1 cellular context compared by ENCODE assay signal in the genomic region with DNA sequence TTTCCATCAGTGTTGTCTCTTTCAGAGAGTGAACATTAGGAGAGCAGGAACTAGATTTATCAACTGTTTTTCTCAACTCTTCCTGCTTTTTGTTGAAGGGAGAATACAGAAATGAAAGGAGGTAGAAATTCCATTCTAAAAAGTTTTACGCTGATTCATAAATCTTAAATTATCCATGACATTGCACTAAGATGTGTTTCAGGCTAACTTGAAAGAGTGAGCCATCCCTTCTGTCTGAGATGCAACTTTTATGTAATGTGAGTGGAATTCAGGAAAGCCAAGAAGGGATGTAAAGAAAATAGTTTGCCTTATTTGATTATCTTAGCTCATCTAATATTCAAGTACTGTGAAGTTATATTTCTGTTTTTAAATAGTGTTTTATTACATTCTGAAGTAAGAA.
TF ChIP-seq lines count a peak whose summit lies in the region.

No MANE protein-coding gene starts in this region.

TF ChIP-seq in SK-N-SH, 30 proteins besides CTCF, POLR2A, EP300 and RAD21 (continued from another document):
- TF ChIP-seq, protein P1, sequence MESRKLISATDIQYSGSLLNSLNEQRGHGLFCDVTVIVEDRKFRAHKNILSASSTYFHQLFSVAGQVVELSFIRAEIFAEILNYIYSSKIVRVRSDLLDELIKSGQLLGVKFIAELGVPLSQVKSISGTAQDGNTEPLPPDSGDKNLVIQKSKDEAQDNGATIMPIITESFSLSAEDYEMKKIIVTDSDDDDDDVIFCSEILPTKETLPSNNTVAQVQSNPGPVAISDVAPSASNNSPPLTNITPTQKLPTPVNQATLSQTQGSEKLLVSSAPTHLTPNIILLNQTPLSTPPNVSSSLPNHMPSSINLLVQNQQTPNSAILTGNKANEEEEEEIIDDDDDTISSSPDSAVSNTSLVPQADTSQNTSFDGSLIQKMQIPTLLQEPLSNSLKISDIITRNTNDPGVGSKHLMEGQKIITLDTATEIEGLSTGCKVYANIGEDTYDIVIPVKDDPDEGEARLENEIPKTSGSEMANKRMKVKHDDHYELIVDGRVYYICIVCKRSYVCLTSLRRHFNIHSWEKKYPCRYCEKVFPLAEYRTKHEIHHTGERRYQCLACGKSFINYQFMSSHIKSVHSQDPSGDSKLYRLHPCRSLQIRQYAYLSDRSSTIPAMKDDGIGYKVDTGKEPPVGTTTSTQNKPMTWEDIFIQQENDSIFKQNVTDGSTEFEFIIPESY (IDR thresholded peaks at IDR 0.05; ENCODE audit: borderline replicate concordance, low read depth): no peak
- TF ChIP-seq SIN3A (IDR thresholded peaks at IDR 0.05; ENCODE audit: borderline replicate concordance, low read depth, low read length) (no peak), GABPA (IDR thresholded peaks at IDR 0.05; ENCODE audit: low read depth) (no peak), NFIC (IDR thresholded peaks at IDR 0.05; ENCODE audit: borderline replicate concordance) (peak; percentile 61), MXI1 (IDR thresholded peaks at IDR 0.05; ENCODE audit: low read depth, low read length) (no peak), TCF12 (IDR thresholded peaks at IDR 0.05) (peak; percentile 59), ELF1 (IDR thresholded peaks at IDR 0.05) (no peak), RFX5 (IDR thresholded peaks at IDR 0.05; ENCODE audit: low read length) (no peak), TAF1 (IDR thresholded peaks at IDR 0.05; ENCODE audit: borderline replicate concordance, low read depth, low read length) (no peak), FOSL2 (IDR thresholded peaks at IDR 0.05; ENCODE audit: borderline replicate concordance, low read depth) (peak; percentile 77), NRF1 (IDR thresholded peaks at IDR 0.05; ENCODE audit: low read depth, low read length) (no peak), EZH2phosphoT487 (IDR thresholded peaks at IDR 0.05; ENCODE audit: borderline replicate concordance, low read depth) (no peak), JUND (IDR thresholded peaks at IDR 0.05) (peak; percentile 75), POLR2AphosphoS5 (IDR thresholded peaks at IDR 0.05; ENCODE audit: low read depth, low read length) (peak; percentile 29; the same call in 1 of the 2 replicates), YY1 (IDR thresholded peaks at IDR 0.05; ENCODE audit: low read depth) (no peak)
- TF ChIP-seq, protein P2, sequence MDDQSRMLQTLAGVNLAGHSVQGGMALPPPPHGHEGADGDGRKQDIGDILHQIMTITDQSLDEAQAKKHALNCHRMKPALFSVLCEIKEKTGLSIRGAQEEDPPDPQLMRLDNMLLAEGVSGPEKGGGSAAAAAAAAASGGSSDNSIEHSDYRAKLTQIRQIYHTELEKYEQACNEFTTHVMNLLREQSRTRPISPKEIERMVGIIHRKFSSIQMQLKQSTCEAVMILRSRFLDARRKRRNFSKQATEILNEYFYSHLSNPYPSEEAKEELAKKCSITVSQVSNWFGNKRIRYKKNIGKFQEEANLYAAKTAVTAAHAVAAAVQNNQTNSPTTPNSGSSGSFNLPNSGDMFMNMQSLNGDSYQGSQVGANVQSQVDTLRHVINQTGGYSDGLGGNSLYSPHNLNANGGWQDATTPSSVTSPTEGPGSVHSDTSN (IDR thresholded peaks at IDR 0.05): peak; percentile 84
- TF ChIP-seq, protein P3, sequence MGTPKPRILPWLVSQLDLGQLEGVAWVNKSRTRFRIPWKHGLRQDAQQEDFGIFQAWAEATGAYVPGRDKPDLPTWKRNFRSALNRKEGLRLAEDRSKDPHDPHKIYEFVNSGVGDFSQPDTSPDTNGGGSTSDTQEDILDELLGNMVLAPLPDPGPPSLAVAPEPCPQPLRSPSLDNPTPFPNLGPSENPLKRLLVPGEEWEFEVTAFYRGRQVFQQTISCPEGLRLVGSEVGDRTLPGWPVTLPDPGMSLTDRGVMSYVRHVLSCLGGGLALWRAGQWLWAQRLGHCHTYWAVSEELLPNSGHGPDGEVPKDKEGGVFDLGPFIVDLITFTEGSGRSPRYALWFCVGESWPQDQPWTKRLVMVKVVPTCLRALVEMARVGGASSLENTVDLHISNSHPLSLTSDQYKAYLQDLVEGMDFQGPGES (IDR thresholded peaks at IDR 0.05; ENCODE audit: low read depth, low read length): no peak
- TF ChIP-seq, protein P4, sequence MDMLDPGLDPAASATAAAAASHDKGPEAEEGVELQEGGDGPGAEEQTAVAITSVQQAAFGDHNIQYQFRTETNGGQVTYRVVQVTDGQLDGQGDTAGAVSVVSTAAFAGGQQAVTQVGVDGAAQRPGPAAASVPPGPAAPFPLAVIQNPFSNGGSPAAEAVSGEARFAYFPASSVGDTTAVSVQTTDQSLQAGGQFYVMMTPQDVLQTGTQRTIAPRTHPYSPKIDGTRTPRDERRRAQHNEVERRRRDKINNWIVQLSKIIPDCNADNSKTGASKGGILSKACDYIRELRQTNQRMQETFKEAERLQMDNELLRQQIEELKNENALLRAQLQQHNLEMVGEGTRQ (IDR thresholded peaks at IDR 0.05; ENCODE audit: borderline replicate concordance, low read depth, low read length): no peak
- TF ChIP-seq, protein P5, sequence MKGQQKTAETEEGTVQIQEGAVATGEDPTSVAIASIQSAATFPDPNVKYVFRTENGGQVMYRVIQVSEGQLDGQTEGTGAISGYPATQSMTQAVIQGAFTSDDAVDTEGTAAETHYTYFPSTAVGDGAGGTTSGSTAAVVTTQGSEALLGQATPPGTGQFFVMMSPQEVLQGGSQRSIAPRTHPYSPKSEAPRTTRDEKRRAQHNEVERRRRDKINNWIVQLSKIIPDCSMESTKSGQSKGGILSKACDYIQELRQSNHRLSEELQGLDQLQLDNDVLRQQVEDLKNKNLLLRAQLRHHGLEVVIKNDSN (IDR thresholded peaks at IDR 0.05; ENCODE audit: borderline replicate concordance, low read depth): no peak
- TF ChIP-seq, protein P6, sequence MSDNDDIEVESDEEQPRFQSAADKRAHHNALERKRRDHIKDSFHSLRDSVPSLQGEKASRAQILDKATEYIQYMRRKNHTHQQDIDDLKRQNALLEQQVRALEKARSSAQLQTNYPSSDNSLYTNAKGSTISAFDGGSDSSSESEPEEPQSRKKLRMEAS (IDR thresholded peaks at IDR 0.05; ENCODE audit: low read depth): no peak
